ENCODE assay signal across 8 cellular contexts in genomic region chr21:14687277-14687642, GRCh38.
DNase-seq lines count a peak whose midpoint lies in the region; ATAC-seq and TF ChIP-seq lines count a peak whose summit lies in the region.

No MANE protein-coding gene starts in this region.

- no peaks in the 10 kb centered on the region for H3K9me3 Mint-ChIP-seq in naive B cell

- no peaks in the 10 kb centered on the region for H3K27me3 Mint-ChIP-seq in naive B cell

- TF ChIP-seq POLR2A in NB4 (IDR thresholded peaks at IDR 0.05; ENCODE audit: extremely low read depth, insufficient read length): no peak
- no peak for TF ChIP-seq POLR2A in sigmoid colon (IDR thresholded peaks at IDR 0.05)

- peak overlapping the region in 5 of 8 donors; percentile 54 to 89 (median 75) for H3K4me3 Mint-ChIP-seq in naive B cell

- POLR2A ChIA-PET in RWPE1 (lab: Yijun Ruan, JAX; ENCODE audit: low non-redundant PET): no interaction called here

- no peak overlapping the region for H3K27ac ChIP-seq in RWPE1
- no peak overlapping the region for H3K27ac ChIP-seq in sigmoid colon

- TF ChIP-seq CTCF in NB4 (IDR thresholded peaks at IDR 0.05; ENCODE audit: low read depth, low read length) (no peak), RWPE1 (conservative IDR thresholded peaks at IDR 0.05; ENCODE audit: low read depth) (no peak), sigmoid colon (IDR thresholded peaks at IDR 0.05) (no peak)

- H3K4me1 ChIP-seq in sigmoid colon: no peaks in the 10 kb centered on the region

- ATAC-seq in GM19023 (IDR thresholded peaks at IDR 0.05; ENCODE audit: unreplicated experiment) (peak; percentile 49), HG02763 (IDR thresholded peaks at IDR 0.05; ENCODE audit: unreplicated experiment) (peak; percentile 53), naive B cell (ENCODE audit: low read depth in 2 of 2) (peak; percentile 42 to 64)

- DNase-seq in NB4 (ENCODE audit: low read depth): peak; percentile 69
- DNase-seq in naive B cell: no peak
- no peak for DNase-seq in RWPE1 (ENCODE audit: low spot score)
- no peak for DNase-seq in OCI-M2 (lab: John Stamatoyannopoulos, UW; ENCODE audit: unreplicated experiment)
- no peak for DNase-seq in sigmoid colon
- DNase-seq in SW480 (ENCODE audit: low spot score): no peak

- no peaks in the 10 kb centered on the region for H3K9me3 ChIP-seq in sigmoid colon

- intact Hi-C loops in sigmoid colon (cut with DNase I): no loop called here

- H3K36me3 Mint-ChIP-seq in naive B cell: no peaks in the 10 kb centered on the region

- no peak for TF ChIP-seq EP300 in sigmoid colon (IDR thresholded peaks at IDR 0.05)

- H3K4me1 Mint-ChIP-seq in naive B cell: peaks cover 36 to 64% (median 56%) of the 10 kb centered on the region in 3 donors

- H3K36me3 ChIP-seq in sigmoid colon: no peaks in the 10 kb centered on the region

- H3K4me3 ChIP-seq in NB4 (ENCODE audit: low read depth, low read length) (no peak overlapping the region), sigmoid colon (no peak overlapping the region)

- H3K27me3 ChIP-seq in sigmoid colon: no peaks in the 10 kb centered on the region

- CTCF ChIA-PET in RWPE1 (lab: Yijun Ruan, JAX): no interaction called here

- H3K27ac Mint-ChIP-seq in naive B cell: peak overlapping the region; percentile 44 to 97 (median 88)
